Comparison of ENCODE assay signal across 8 cellular contexts in genomic region chr20:38445901-38446425, GRCh38. TPM values are rescaled to one million over a fixed set of nuclear protein-coding genes. Genes with fewer than 3 reads are reported as not detected.
A peak's percentile ranks its signal among the peaks of the same experiment; 100 is the strongest.
DNase-seq lines count a peak whose midpoint lies in the region; FAIRE-seq and TF ChIP-seq lines count a peak whose summit lies in the region.

No MANE protein-coding gene starts in this region.

- H3K27me3 Mint-ChIP-seq in CD14-positive monocyte (ENCODE audit: low read depth in 3 of 3), result peaks cover 5 to 11% (median 9%) of the 10 kb centered on the region in 3 donors
- peaks cover 5% of the 10 kb centered on the region for H3K27me3 Mint-ChIP-seq in neural progenitor cell (ENCODE audit: insufficient read depth, low read depth)

- H3K4me1 Mint-ChIP-seq in CD14-positive monocyte, result peaks cover 22% of the 10 kb centered on the region
- peaks cover 34% of the 10 kb centered on the region for H3K4me1 Mint-ChIP-seq in neural progenitor cell

- H3K9me3 Mint-ChIP-seq in CD14-positive monocyte (no peaks in the 10 kb centered on the region), neural progenitor cell (no peaks in the 10 kb centered on the region)

- no peak for TF ChIP-seq POLR2A in H54 (IDR thresholded peaks at IDR 0.05; ENCODE audit: low read depth, low read length)

- H3K36me3 Mint-ChIP-seq in CD14-positive monocyte (peaks cover 23 to 27% of the 10 kb centered on the region in 2 donors), neural progenitor cell (peaks cover 18% of the 10 kb centered on the region)

- DNase-seq in CD14-positive monocyte (ENCODE audit: low spot score), result no peak
- DNase-seq in MG63, result no peak
- no peak for DNase-seq in coronary artery (ENCODE audit: low spot score)
- no peak for DNase-seq in neural progenitor cell (ENCODE audit: low spot score)
- DNase-seq in H54 (ENCODE audit: insufficient read length, low spot score), result no peak
- DNase-seq in activated CD8-positive, alpha-beta memory T cell treated with anti-CD3 and anti-CD28 coated beads, Interleukin-2, amount 50 U/mL, for 48 hours, result no peak
- no peak for DNase-seq in NAMALWA (ENCODE audit: low spot score)
- DNase-seq in NCI-H446 treated with DMSO at 0.1 percent for 48 hours (lab: John Stamatoyannopoulos, UW), result no peak

- H4K20me1 ChIP-seq in neural progenitor cell (ENCODE audit: low read depth), result no peaks in the 10 kb centered on the region

- no peak overlapping the region for H3K9ac ChIP-seq in neural progenitor cell

- peak overlapping the region; percentile 79 to 84 for H3K4me3 Mint-ChIP-seq in CD14-positive monocyte
- H3K4me3 Mint-ChIP-seq in neural progenitor cell, result peak overlapping the region; percentile 90

- H3K4me2 ChIP-seq in neural progenitor cell, result peak overlapping the region; percentile 99

- no peak for FAIRE-seq in H54 (lab: Jason Lieb, UNC)

- H3K79me2 ChIP-seq in neural progenitor cell (ENCODE audit: low read depth), result peaks cover 22% of the 10 kb centered on the region

- H3K27ac ChIP-seq in coronary artery (peak overlapping the region; percentile 55 to 87), neural progenitor cell (no peak overlapping the region)

- intact Hi-C loops in CD14-positive monocyte (cut with micrococcal nuclease), result loop anchor here (1.0 to 5.0 kb wide), 2 partner anchors 11 to 414 kb away; partner anchors contain the start of genes SNHG17 (in 2 of the 2), RPRD1B (in 1 of the 2) and TTI1 (in 1 of the 2)

- H3K9me3 ChIP-seq in MG63, result no peaks in the 10 kb centered on the region
- H3K9me3 ChIP-seq in neural progenitor cell (ENCODE audit: low read depth), result no peaks in the 10 kb centered on the region

- TF ChIP-seq CTCF in CD14-positive monocyte (IDR thresholded peaks at IDR 0.05), result no peak
- no peak for TF ChIP-seq CTCF in coronary artery (IDR thresholded peaks at IDR 0.05)
- no peak for TF ChIP-seq CTCF in neural progenitor cell (IDR thresholded peaks at IDR 0.05)

- H3K4me3 ChIP-seq in MG63, result peak overlapping the region; percentile 96
- H3K4me3 ChIP-seq in coronary artery, result peak overlapping the region; percentile 88
- no peak overlapping the region for H3K4me3 ChIP-seq in neural progenitor cell

- peaks cover 14% of the 10 kb centered on the region for H3K4me1 ChIP-seq in neural progenitor cell

- H3K27me3 ChIP-seq in MG63 (no peaks in the 10 kb centered on the region), neural progenitor cell (no peaks in the 10 kb centered on the region)

- H3K27ac Mint-ChIP-seq in CD14-positive monocyte (peak overlapping the region in 3 of 7 donors; percentile 57 to 69 (median 64)), neural progenitor cell (peak overlapping the region; percentile 66)

- peak overlapping the region; percentile 74 for H2AFZ ChIP-seq in neural progenitor cell (replicated peaks)

- peaks cover 12% of the 10 kb centered on the region for H3F3A ChIP-seq in neural progenitor cell (ENCODE audit: low read depth)

- H3K36me3 ChIP-seq in MG63, result peaks cover 29% of the 10 kb centered on the region
- H3K36me3 ChIP-seq in neural progenitor cell, result no peaks in the 10 kb centered on the region

RNA-seq across cellular contexts. Expression of gene SNHG17, which starts 10.8 kb away (rescaled TPM):
- polyA plus RNA-seq in CD14-positive monocyte, result 10 to 100 TPM; 10.1 to 29.2 TPM
- total RNA-seq in MG63 (2014; rRNA removed; shearing (Covaris generic); ENCODE audit: low replicate concordance), result 9.5 and 38.6 TPM in 2 replicates
- total RNA-seq in neural progenitor cell (ENCODE audit: low replicate concordance), result 8.0 and 12.8 TPM in 2 replicates

RNA-seq across cellular contexts. Expression of gene RALGAPB, which starts 26.7 kb away (rescaled TPM):
- polyA plus RNA-seq in CD14-positive monocyte, result 1 to 10 TPM; 4.7 to 6.1 TPM
- total RNA-seq in MG63 (2014; rRNA removed; shearing (Covaris generic); ENCODE audit: low replicate concordance), result 6.2 and 13.2 TPM in 2 replicates
- total RNA-seq in neural progenitor cell (ENCODE audit: low replicate concordance), result 27.3 and 39.1 TPM in 2 replicates
